8 cellular contexts compared by ENCODE assay signal in the genomic region with DNA sequence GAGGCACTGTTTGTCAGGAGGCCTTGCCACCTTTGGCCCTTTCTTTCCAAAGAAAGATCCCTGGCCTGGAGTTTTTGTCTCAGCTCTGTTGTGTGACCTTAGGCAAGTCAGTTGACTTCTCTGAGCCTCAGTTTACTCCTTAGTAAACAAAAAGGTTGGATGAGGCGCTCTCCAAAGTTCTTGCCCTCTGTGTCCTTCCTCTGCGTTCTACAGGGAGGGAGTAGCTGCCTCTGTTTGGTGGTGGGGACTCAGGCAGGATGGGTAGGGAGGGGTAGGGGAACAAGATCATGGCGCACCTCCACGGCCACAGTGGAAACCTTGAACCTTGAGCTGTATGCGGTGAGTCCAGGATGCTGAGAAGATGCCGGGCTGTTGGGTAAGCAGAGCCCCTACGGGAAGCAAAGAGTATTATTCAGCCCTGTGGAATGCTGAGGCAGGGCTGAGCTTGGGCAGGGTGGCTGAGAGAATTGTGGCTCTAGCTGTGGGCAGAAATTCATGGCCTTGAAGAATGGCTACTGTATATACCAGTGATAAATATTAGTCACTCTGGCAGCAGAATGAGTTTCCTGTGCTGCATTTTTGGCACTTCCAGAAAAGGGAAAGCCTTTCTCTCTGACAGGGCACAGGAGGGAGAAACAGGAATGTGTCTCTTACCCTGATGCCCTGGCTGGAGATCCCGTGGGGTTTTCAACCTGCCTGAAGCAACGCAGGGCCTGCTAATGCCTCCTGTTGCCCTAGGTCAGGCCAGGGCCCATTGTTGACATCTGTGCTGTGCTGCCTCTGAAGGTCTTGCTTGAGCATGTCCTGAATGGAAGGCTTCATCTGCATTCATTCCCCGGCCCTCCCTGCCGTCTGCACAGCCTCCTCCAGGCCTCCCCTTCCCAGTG. TPM values are rescaled to one million over a fixed set of nuclear protein-coding genes. Genes with fewer than 3 reads are reported as not detected.
A peak's percentile ranks its signal among the peaks of the same experiment; 100 is the strongest.
DNase-seq lines count a peak whose midpoint lies in the region; ATAC-seq and TF ChIP-seq lines count a peak whose summit lies in the region.

No MANE protein-coding gene starts in this region.

- POLR2A ChIA-PET in activated naive CD8-positive, alpha-beta T cell treated with anti-CD3 and anti-CD28 coated beads, Interleukin-2, amount 10 ng/mL, durations not matched to agents 7 days and 5 days (lab: Charles Lee), result interaction anchor here (0.5 to 1.4 kb wide), 5 partner anchors 15 to 30 kb away, joined by 3 to 5 read pairs (median 3); no protein-coding TSS in a partner anchor

- 49 to 76% (median 56%) methylated on average over 11 of the region's 11 CpGs for WGBS in stomach, 5 donors

- H3K4me1 Mint-ChIP-seq in activated naive CD8-positive, alpha-beta T cell treated with anti-CD3 and anti-CD28 coated beads, Interleukin-2, amount 10 ng/mL, durations not matched to agents 7 days and 5 days, result peaks cover 41% of the 10 kb centered on the region

- ATAC-seq in activated naive CD8-positive, alpha-beta T cell treated with anti-CD3 and anti-CD28 coated beads, Interleukin-2, amount 10 ng/mL, durations not matched to agents 7 days and 5 days (ENCODE audit: low read depth), result no peak
- no peak for ATAC-seq in HG03460 (IDR thresholded peaks at IDR 0.05; ENCODE audit: unreplicated experiment)

- no peaks in the 10 kb centered on the region for H3K27me3 ChIP-seq in stomach

- no peaks in the 10 kb centered on the region for H3K27me3 Mint-ChIP-seq in activated naive CD8-positive, alpha-beta T cell treated with anti-CD3 and anti-CD28 coated beads, Interleukin-2, amount 10 ng/mL, durations not matched to agents 7 days and 5 days

- H3K4me1 ChIP-seq in stomach, result peaks cover 72 to 100% (median 95%) of the 10 kb centered on the region in 4 donors

- H3K27ac ChIP-seq in stomach, result peak overlapping the region; percentile 77 to 88 (median 83)

- intact Hi-C loops in stomach (cut with DNase I; ENCODE audit: low total_unique reads), result no loop called here

- DNase-seq in HK-2 (ENCODE audit: unreplicated experiment) (peak; percentile 85), iPS-NIHi11 (ENCODE audit: low spot score) (peak; percentile 53), stomach (peak; percentile 57), inferior parietal cortex (ENCODE audit: extremely low spot score) (no peak), cortex of kidney (lab: John Stamatoyannopoulos, UW) (no peak), retina (no peak)
- no peak for DNase-seq in activated naive CD8-positive, alpha-beta T cell treated with anti-CD3 and anti-CD28 coated beads, Interleukin-2, amount 10 ng/mL, durations not matched to agents 7 days and 5 days

- no peak overlapping the region for H3K4me3 ChIP-seq in stomach

- H3K4me3 Mint-ChIP-seq in activated naive CD8-positive, alpha-beta T cell treated with anti-CD3 and anti-CD28 coated beads, Interleukin-2, amount 10 ng/mL, durations not matched to agents 7 days and 5 days, result no peak overlapping the region

- H3K9me3 Mint-ChIP-seq in activated naive CD8-positive, alpha-beta T cell treated with anti-CD3 and anti-CD28 coated beads, Interleukin-2, amount 10 ng/mL, durations not matched to agents 7 days and 5 days, result no peaks in the 10 kb centered on the region

- no peak for TF ChIP-seq EP300 in stomach (IDR thresholded peaks at IDR 0.05)

- H3K36me3 ChIP-seq in stomach, result no peaks in the 10 kb centered on the region

- no peak for TF ChIP-seq POLR2A in stomach (IDR thresholded peaks at IDR 0.05)

- H3K9me3 ChIP-seq in stomach, result no peaks in the 10 kb centered on the region

- H3K27ac Mint-ChIP-seq in activated naive CD8-positive, alpha-beta T cell treated with anti-CD3 and anti-CD28 coated beads, Interleukin-2, amount 10 ng/mL, durations not matched to agents 7 days and 5 days, result peak overlapping the region; percentile 41

- TF ChIP-seq CTCF in stomach (IDR thresholded peaks at IDR 0.05), result peak in 1 of 7 experiments; percentile 8

- H3K36me3 Mint-ChIP-seq in activated naive CD8-positive, alpha-beta T cell treated with anti-CD3 and anti-CD28 coated beads, Interleukin-2, amount 10 ng/mL, durations not matched to agents 7 days and 5 days, result peaks cover 10% of the 10 kb centered on the region

RNA-seq across cellular contexts. Expression of a gene that starts 39.9 kb away (rescaled TPM):
- total RNA-seq in activated naive CD8-positive, alpha-beta T cell treated with anti-CD3 and anti-CD28 coated beads, Interleukin-2, amount 10 ng/mL, durations not matched to agents 7 days and 5 days, result 10 to 100 TPM; 74.1 to 75.9 TPM
- total RNA-seq in stomach, result 100 to 1,000 TPM in 1 of 5 donors, 10 to 100 TPM in 4; 22.8 to 103 (median 48.1) TPM
- 10 to 100 TPM in 2 of 3 donors, 1 to 10 TPM in 1; 6.8 to 18.2 (median 10.7) TPM for polyA plus RNA-seq in stomach

Comparison
In these comparisons a context has a peak if more than half of its experiments do, and no peak if none do; other contexts are left out.
1. DNase-seq: peak in HK-2 (single experiment), iPS-NIHi11 (single experiment) and stomach (single experiment); none in activated naive CD8-positive, alpha-beta T cell treated with anti-CD3 and anti-CD28 coated beads, Interleukin-2, amount 10 ng/mL, durations not matched to agents 7 days and 5 days (single experiment), inferior parietal cortex (single experiment), cortex of kidney (single experiment) and retina (single experiment).